10 cellular contexts compared by ENCODE assay signal in the genomic region with DNA sequence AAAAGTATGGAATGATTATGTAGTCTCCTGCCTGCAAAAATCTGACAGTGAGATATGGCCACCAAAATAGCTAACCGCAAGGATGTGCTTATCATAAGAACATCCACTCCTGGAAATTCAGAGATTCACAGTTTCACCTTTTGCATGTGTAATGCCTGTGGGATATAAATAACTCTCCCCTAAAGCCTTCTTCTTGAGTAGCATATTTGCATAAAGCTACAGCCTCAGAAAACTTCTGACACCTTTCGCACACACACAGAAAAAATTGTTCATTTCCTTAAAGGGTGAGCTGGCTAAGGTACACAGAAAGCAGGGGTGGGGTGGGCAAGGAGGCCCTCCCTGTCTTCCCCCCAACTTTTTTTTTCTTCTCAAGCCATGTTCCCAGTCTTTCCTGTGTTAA. TPM values are rescaled to one million over a fixed set of nuclear protein-coding genes. Genes with fewer than 3 reads are reported as not detected.
A peak's percentile ranks its signal among the peaks of the same experiment; 100 is the strongest.
DNase-seq lines count a peak whose midpoint lies in the region; ATAC-seq and FAIRE-seq lines count a peak whose summit lies in the region.
"Had no signal": no experiment of that assay in that cellular context is flagged by ENCODE, and none has a peak within 500 bp of the region (broad histone marks: within the 10 kb centered on the region; RNA-seq: fewer than 3 reads in every experiment).

No MANE protein-coding gene starts in this region.

- no peak for DNase-seq in GM18507 (ENCODE audit: extremely low spot score, insufficient read length, low read depth)
- peak; percentile 19 for DNase-seq in activated naive CD8-positive, alpha-beta T cell treated with anti-CD3 and anti-CD28 coated beads for 36 hours
- DNase-seq in HK-2 (ENCODE audit: unreplicated experiment), result no peak
- DNase-seq in NCI-H1092 (lab: John Stamatoyannopoulos, UW), result no peak
- DNase-seq in NCI-H524 treated with DMSO at 0.1 percent for 48 hours (lab: John Stamatoyannopoulos, UW), result no peak
- no peak for DNase-seq in GM03348 (ENCODE audit: low spot score)
- DNase-seq: T-helper 9 cell had no signal

- peak; percentile 92 for FAIRE-seq in GM18507 (lab: Jason Lieb, UNC)

- H3K27me3 Mint-ChIP-seq in activated naive CD8-positive, alpha-beta T cell treated with anti-CD3 and anti-CD28 coated beads for 36 hours, result no peaks in the 10 kb centered on the region
- H3K27me3 Mint-ChIP-seq: central memory CD8-positive, alpha-beta T cell had no signal

- peak overlapping the region; percentile 97 for H3K27ac Mint-ChIP-seq in activated naive CD8-positive, alpha-beta T cell treated with anti-CD3 and anti-CD28 coated beads for 36 hours

- H3K9me3 Mint-ChIP-seq in activated naive CD8-positive, alpha-beta T cell treated with anti-CD3 and anti-CD28 coated beads for 36 hours, result peaks cover 3% of the 10 kb centered on the region
- H3K9me3 Mint-ChIP-seq: central memory CD8-positive, alpha-beta T cell had no signal

- H3K4me1 Mint-ChIP-seq in activated naive CD8-positive, alpha-beta T cell treated with anti-CD3 and anti-CD28 coated beads for 36 hours, result peaks cover 37% of the 10 kb centered on the region

- peak overlapping the region; percentile 42 for H3K4me3 Mint-ChIP-seq in activated naive CD8-positive, alpha-beta T cell treated with anti-CD3 and anti-CD28 coated beads for 36 hours

- ATAC-seq in GM19455 (IDR thresholded peaks at IDR 0.05; ENCODE audit: unreplicated experiment), result peak; percentile 61
- peak; percentile 55 for ATAC-seq in HG03095 (IDR thresholded peaks at IDR 0.05; ENCODE audit: unreplicated experiment)

- H3K36me3 Mint-ChIP-seq in activated naive CD8-positive, alpha-beta T cell treated with anti-CD3 and anti-CD28 coated beads for 36 hours, result peaks cover 4% of the 10 kb centered on the region

RNA-seq across cellular contexts. Expression of gene IGF1, which starts 3.1 kb away (rescaled TPM):
- total RNA-seq in activated naive CD8-positive, alpha-beta T cell treated with anti-CD3 and anti-CD28 coated beads for 36 hours, result 1 to 10 TPM; 2.1 to 2.3 TPM
